Comparison of ENCODE assay signal across 7 cellular contexts in the genomic region with DNA sequence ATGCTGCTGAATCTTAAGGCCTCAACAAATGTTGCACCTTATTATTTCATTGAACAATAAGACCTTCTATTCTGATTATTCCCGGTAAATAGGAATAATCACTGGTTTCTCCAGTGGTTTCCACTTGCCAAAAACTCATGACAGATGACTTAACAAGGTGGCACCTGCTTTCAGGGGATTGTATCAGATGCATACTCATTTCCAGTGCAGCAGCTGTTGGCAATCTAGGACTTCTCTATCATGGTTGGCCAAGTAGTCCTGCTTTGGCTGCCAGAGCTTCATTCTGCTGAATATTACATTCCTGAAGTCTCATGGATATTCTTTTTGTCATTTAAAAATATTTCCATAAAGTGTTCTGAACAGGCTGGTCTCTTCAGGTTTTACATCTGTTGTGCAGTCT.
"Had no signal": no experiment of that assay in that cellular context is flagged by ENCODE, and none has a peak within 500 bp of the region (broad histone marks: within the 10 kb centered on the region; RNA-seq: fewer than 3 reads in every experiment).

No MANE protein-coding gene starts in this region.

- H3K4me2 ChIP-seq: GM23338 had no signal

- H2AFZ ChIP-seq: GM23338 had no signal

- FAIRE-seq: H1, HTR-8/SVneo had no signal

- H3K4me3 ChIP-seq: GM23338, K562 had no signal

- DNase-seq: H9, HCEC 1CT, IMR-90 had no signal
